ENCODE assay signal across 21 cellular contexts in genomic region chr7:105178177-105178576, GRCh38.
A peak's percentile ranks its signal among the peaks of the same experiment; 100 is the strongest.
DNase-seq lines count a peak whose midpoint lies in the region; ATAC-seq, FAIRE-seq and TF ChIP-seq lines count a peak whose summit lies in the region.
"Had no signal": no experiment of that assay in that cellular context is flagged by ENCODE, and none has a peak within 500 bp of the region (broad histone marks: within the 10 kb centered on the region; RNA-seq: fewer than 3 reads in every experiment).

No MANE protein-coding gene starts in this region.

- H3K27me3 Mint-ChIP-seq in WTC11 (ENCODE audit: low read depth) = no peaks in the 10 kb centered on the region
- H3K27me3 Mint-ChIP-seq in endodermal cell (ENCODE audit: insufficient read depth) = no peaks in the 10 kb centered on the region
- H3K27me3 Mint-ChIP-seq in activated CD8-positive, alpha-beta T cell treated with anti-CD3 and anti-CD28 coated beads for 36 hours = no peaks in the 10 kb centered on the region
- H3K27me3 Mint-ChIP-seq: CD4-positive, alpha-beta T cell had no signal

- TF ChIP-seq POLR2A in HepG2 (IDR thresholded peaks at IDR 0.05; ENCODE audit: insufficient read depth in 1 of 2, low read depth in 2 of 2, low read length in 2 of 2) = no peak
- TF ChIP-seq POLR2A in right lobe of liver (IDR thresholded peaks at IDR 0.05) = no peak

- H4K20me1 ChIP-seq in HepG2 (ENCODE audit: insufficient read depth, low read length) = no peaks in the 10 kb centered on the region; the same call in 1 of the 2 replicates

- H3K9me3 ChIP-seq in HepG2 (ENCODE audit: low read length) (peaks cover 4% of the 10 kb centered on the region; the same call in 1 of the 2 replicates), right lobe of liver (no peaks in the 10 kb centered on the region), endodermal cell (ENCODE audit: control insufficient read depth, low read length) (peaks cover 19% of the 10 kb centered on the region)
- H3K9me3 ChIP-seq: Peyer's patch had no signal

- TF ChIP-seq CTCF in HepG2 (CRISPR knock-in tag; IDR thresholded peaks at IDR 0.05) (no peak), right lobe of liver (IDR thresholded peaks at IDR 0.05) (no peak), WTC11 (IDR thresholded peaks at IDR 0.05) (no peak), endodermal cell (conservative IDR thresholded peaks at IDR 0.05) (no peak)
- TF ChIP-seq CTCF in activated CD8-positive, alpha-beta T cell treated with anti-CD3 and anti-CD28 coated beads for 36 hours (IDR thresholded peaks at IDR 0.05) = no peak

- no peak overlapping the region for H3K27ac ChIP-seq in HepG2 (ENCODE audit: extremely low read length, insufficient read depth, low read length)
- no peak overlapping the region for H3K27ac ChIP-seq in right lobe of liver
- H3K27ac ChIP-seq in endodermal cell (ENCODE audit: low read depth, low read length) = no peak overlapping the region
- H3K27ac ChIP-seq: Peyer's patch had no signal

- CTCF ChIA-PET in HepG2 (lab: Yijun Ruan, JAX; ENCODE audit: low intra/inter-chr PET ratio, low total read pairs) (no interaction called here), WTC11 (lab: Charles Lee) (interaction anchor here (0.7 kb wide), 1 partner anchor 373 kb away, joined by 4 read pairs; no protein-coding TSS in a partner anchor)
- CTCF ChIA-PET in activated CD8-positive, alpha-beta T cell treated with anti-CD3 and anti-CD28 coated beads for 36 hours (lab: Charles Lee) = no interaction called here

- no peak for ATAC-seq in HepG2
- ATAC-seq in right lobe of liver = no peak
- ATAC-seq in WTC11 = no peak
- no peak for ATAC-seq in HG03342 (IDR thresholded peaks at IDR 0.05; ENCODE audit: unreplicated experiment)
- no peak for ATAC-seq in activated CD8-positive, alpha-beta T cell treated with anti-CD3 and anti-CD28 coated beads for 36 hours

- H3K4me3 Mint-ChIP-seq in WTC11 (no peak overlapping the region), endodermal cell (no peak overlapping the region)
- H3K4me3 Mint-ChIP-seq in activated CD8-positive, alpha-beta T cell treated with anti-CD3 and anti-CD28 coated beads for 36 hours = no peak overlapping the region
- H3K4me3 Mint-ChIP-seq: CD4-positive, alpha-beta T cell had no signal

- no peak for DNase-seq in HepG2 (ENCODE audit: low spot score)
- no peak for DNase-seq in right lobe of liver
- DNase-seq in WTC11 (ENCODE audit: low spot score) = no peak
- peak; percentile 76 for DNase-seq in globus pallidus (ENCODE audit: low spot score)
- peak; percentile 66 for DNase-seq in superior temporal gyrus (ENCODE audit: extremely low spot score)
- DNase-seq in endodermal cell = no peak
- no peak for DNase-seq in activated CD8-positive, alpha-beta T cell treated with anti-CD3 and anti-CD28 coated beads for 36 hours
- DNase-seq: Calu3; CD4-positive, alpha-beta T cell; KG1; MV-4-11; NCI-H1417; NCI-H187 treated with DMSO at 0.1 percent for 48 hours; NCI-H446 treated with DMSO at 0.1 percent for 48 hours; NCI-H69; Peyer's patch; SHP77 had no signal

- 86% methylated on average over 4 of the region's 4 CpGs for WGBS in HepG2 (ENCODE audit: low lambda C conversion rate)
- 51% methylated on average over 2 of the region's 4 CpGs for WGBS in right lobe of liver (ENCODE audit: insufficient coverage, low coverage, low lambda C conversion rate, missing lambda C conversion rate)
- 83 to 100% methylated on average over 2 to 4 of the region's 4 CpGs for WGBS in endodermal cell (ENCODE audit: insufficient coverage in 1 of 2, insufficient read length in 1 of 2), 2 experiments

- in situ Hi-C loops in HepG2 (cut with HindIII; ENCODE audit: extremely low pct_ligation_motif_present, low pct_unique_long_range_greater_than_20kb) = no loop called here

- H3K27ac Mint-ChIP-seq in WTC11 = peak overlapping the region; percentile 24; the same call in 1 of the 2 replicates
- no peak overlapping the region for H3K27ac Mint-ChIP-seq in endodermal cell
- H3K27ac Mint-ChIP-seq in activated CD8-positive, alpha-beta T cell treated with anti-CD3 and anti-CD28 coated beads for 36 hours = no peak overlapping the region
- H3K27ac Mint-ChIP-seq: CD4-positive, alpha-beta T cell had no signal

- no peak overlapping the region for H3K4me2 ChIP-seq in HepG2 (ENCODE audit: low read depth, low read length)

- no peak overlapping the region for H2AFZ ChIP-seq in HepG2 (ENCODE audit: low read length)

- TF ChIP-seq RAD21 in HepG2 (CRISPR knock-in tag; IDR thresholded peaks at IDR 0.05) = no peak

- no peaks in the 10 kb centered on the region for H3K27me3 ChIP-seq in HepG2 (ENCODE audit: control insufficient read depth in 1 of 2, insufficient read depth in 2 of 2, low read length in 2 of 2)
- H3K27me3 ChIP-seq in right lobe of liver = no peaks in the 10 kb centered on the region
- no peaks in the 10 kb centered on the region for H3K27me3 ChIP-seq in endodermal cell (ENCODE audit: control insufficient read depth, insufficient read depth, low read length, poor library complexity, severe bottlenecking)
- H3K27me3 ChIP-seq: Peyer's patch had no signal

- no peak overlapping the region for H3K9ac ChIP-seq in HepG2 (ENCODE audit: insufficient read depth, low read depth, low read length)
- no peak overlapping the region for H3K9ac ChIP-seq in endodermal cell (ENCODE audit: extremely low read depth, low read length, poor library complexity, severe bottlenecking)

- intact Hi-C loops in HepG2 (cut with micrococcal nuclease; ENCODE audit: unreplicated experiment) (no loop called here), right lobe of liver (cut with DNase I) (no loop called here)
- intact Hi-C loops in activated CD8-positive, alpha-beta T cell treated with anti-CD3 and anti-CD28 coated beads for 36 hours (cut with micrococcal nuclease) = no loop called here

- H3K4me1 ChIP-seq in HepG2 (ENCODE audit: insufficient read depth, low read length) = peaks cover 17% of the 10 kb centered on the region
- peaks cover 0 to 6% (median 0%) of the 10 kb centered on the region in 4 donors for H3K4me1 ChIP-seq in right lobe of liver
- no peaks in the 10 kb centered on the region for H3K4me1 ChIP-seq in endodermal cell (ENCODE audit: control insufficient read depth, insufficient read depth, low read length)
- H3K4me1 ChIP-seq: Peyer's patch had no signal

- H3K4me1 Mint-ChIP-seq in WTC11 (peaks cover 14% of the 10 kb centered on the region), endodermal cell (no peaks in the 10 kb centered on the region)
- H3K4me1 Mint-ChIP-seq in activated CD8-positive, alpha-beta T cell treated with anti-CD3 and anti-CD28 coated beads for 36 hours (ENCODE audit: low read depth) = peaks cover 13% of the 10 kb centered on the region

- POLR2A ChIA-PET in HepG2 (lab: Yijun Ruan, JAX) (no interaction called here), WTC11 (lab: Charles Lee) (no interaction called here)
- POLR2A ChIA-PET in activated CD8-positive, alpha-beta T cell treated with anti-CD3 and anti-CD28 coated beads for 36 hours (lab: Charles Lee) = no interaction called here

- H3K36me3 Mint-ChIP-seq in WTC11 = 0 out of 2 replicates have a peak, but pooled peaks cover 5% of the 10 kb centered on the region
- H3K36me3 Mint-ChIP-seq in endodermal cell (ENCODE audit: low read depth) = peaks cover 15% of the 10 kb centered on the region
- H3K36me3 Mint-ChIP-seq in activated CD8-positive, alpha-beta T cell treated with anti-CD3 and anti-CD28 coated beads for 36 hours (ENCODE audit: low read depth) = peaks cover 5% of the 10 kb centered on the region

- BruUV-seq in HepG2 (replicated peaks; lab: Mats Ljungman, UMichigan) = no TSS peak

- peak; percentile 12 for FAIRE-seq in HepG2 (lab: Jason Lieb, UNC)
- FAIRE-seq: GM12892, GM18507, H54 had no signal

- no peak overlapping the region for H3K4me3 ChIP-seq in HepG2 (replicated peaks in 1 of 3; ENCODE audit: insufficient read depth in 1 of 3, low read depth in 2 of 3, low read length in 3 of 3)
- H3K4me3 ChIP-seq in right lobe of liver = no peak overlapping the region
- H3K4me3 ChIP-seq in endodermal cell (ENCODE audit: low read length) = no peak overlapping the region
- H3K4me3 ChIP-seq: Peyer's patch had no signal

- H3K9me3 Mint-ChIP-seq in WTC11 = peaks cover 10% of the 10 kb centered on the region
- H3K9me3 Mint-ChIP-seq in endodermal cell = peaks cover 10% of the 10 kb centered on the region
- H3K9me3 Mint-ChIP-seq in activated CD8-positive, alpha-beta T cell treated with anti-CD3 and anti-CD28 coated beads for 36 hours = peaks cover 11% of the 10 kb centered on the region

- H3K36me3 ChIP-seq in HepG2 (replicated peaks in 1 of 2; ENCODE audit: control insufficient read depth in 1 of 2, insufficient read depth in 2 of 2, low read length in 2 of 2) (no peaks in the 10 kb centered on the region), right lobe of liver (no peaks in the 10 kb centered on the region), endodermal cell (ENCODE audit: control insufficient read depth, insufficient read depth, low read length) (no peaks in the 10 kb centered on the region)
- H3K36me3 ChIP-seq: Peyer's patch had no signal

- TF ChIP-seq EP300 in HepG2 (IDR thresholded peaks at IDR 0.05; ENCODE audit: low read depth in 2 of 2, low read length in 2 of 2) (no peak), HepG2 (CRISPR knock-in tag; IDR thresholded peaks at IDR 0.05; ENCODE audit: borderline replicate concordance) (no peak)

- peaks cover 4% of the 10 kb centered on the region for H3K79me2 ChIP-seq in HepG2 (ENCODE audit: insufficient read depth, low read length)

TF ChIP-seq in HepG2, 621 proteins besides CTCF, POLR2A, EP300 and RAD21 (continues in another document):
- TF ChIP-seq NR3C1 (CRISPR knock-in tag; IDR thresholded peaks at IDR 0.05) (no peak), NR2F1 (CRISPR knock-in tag; IDR thresholded peaks at IDR 0.05) (no peak), SATB2 (CRISPR knock-in tag; IDR thresholded peaks at IDR 0.05) (no peak), ZNF121 (CRISPR knock-in tag; IDR thresholded peaks at IDR 0.05) (no peak)

TF ChIP-seq in WTC11, 78 proteins besides CTCF, POLR2A, EP300 and RAD21 (continues in another document):
- no peak for TF ChIP-seq RORB (CRISPR knock-in tag; IDR thresholded peaks at IDR 0.05)
- no peak for TF ChIP-seq CBFB (CRISPR knock-in tag; IDR thresholded peaks at IDR 0.05; ENCODE audit: low read depth)
- no peak for TF ChIP-seq FOXP4 (CRISPR knock-in tag; IDR thresholded peaks at IDR 0.05)
- no peak for TF ChIP-seq CREM (CRISPR knock-in tag; IDR thresholded peaks at IDR 0.05)

Comparison
In these comparisons a context has a peak if more than half of its experiments do, and no peak if none do; other contexts are left out.
1. DNase-seq: peak in globus pallidus (single experiment) and superior temporal gyrus (single experiment); none in HepG2 (single experiment), right lobe of liver (0 of 3), WTC11 (single experiment), endodermal cell (single experiment) and activated CD8-positive, alpha-beta T cell treated with anti-CD3 and anti-CD28 coated beads for 36 hours (single experiment).